ENCODE assay signal across 11 cellular contexts in genomic region chr14:20440882-20441281, GRCh38. TPM values are rescaled to one million over a fixed set of nuclear protein-coding genes. Genes with fewer than 3 reads are reported as not detected.
DNase-seq lines count a peak whose midpoint lies in the region; ATAC-seq and TF ChIP-seq lines count a peak whose summit lies in the region.
"Had no signal": no experiment of that assay in that cellular context is flagged by ENCODE, and none has a peak within 500 bp of the region (broad histone marks: within the 10 kb centered on the region; RNA-seq: fewer than 3 reads in every experiment).

No MANE protein-coding gene starts in this region.

- CTCF ChIA-PET in activated B cell treated with CpG ODN at 0.5 μM for 24 hours (lab: Charles Lee), result no interaction called here

- no peaks in the 10 kb centered on the region for H3K9me3 Mint-ChIP-seq in activated B cell treated with CpG ODN at 0.5 μM for 24 hours

- POLR2A ChIA-PET in activated B cell treated with CpG ODN at 0.5 μM for 24 hours (lab: Charles Lee), result interaction anchor here (0.6 to 1.6 kb wide), 2 partner anchors 14 to 22 kb away, joined by 3 to 8 read pairs; partner anchors contain the start of genes APEX1 and OSGEP

- H3K27ac Mint-ChIP-seq in activated B cell treated with CpG ODN at 0.5 μM for 24 hours, result peak overlapping the region; percentile 70

- no peak for TF ChIP-seq CTCF in activated B cell treated with CpG ODN at 0.5 μM for 24 hours (IDR thresholded peaks at IDR 0.05)

- ATAC-seq in HG02623 (IDR thresholded peaks at IDR 0.05; ENCODE audit: unreplicated experiment), result peak; percentile 72
- peak; percentile 71 for ATAC-seq in activated B cell treated with CpG ODN at 0.5 μM for 24 hours (ENCODE audit: low read depth)

- DNase-seq in GF-D8 (lab: John Stamatoyannopoulos, UW) (peak; percentile 33), activated B cell treated with CpG ODN at 0.5 μM for 24 hours (no peak), left kidney (ENCODE audit: low read depth, low spot score) (peak; percentile 53), DMS114 treated with DMSO at 0.1 percent for 48 hours (lab: John Stamatoyannopoulos, UW; ENCODE audit: unreplicated experiment) (no peak), NCI-H446 treated with DMSO at 0.1 percent for 48 hours (lab: John Stamatoyannopoulos, UW) (no peak), NCI-H526 treated with DMSO at 0.1 percent for 48 hours (lab: John Stamatoyannopoulos, UW) (no peak)
- no peak for DNase-seq in activated CD4-positive, CD25-positive, alpha-beta regulatory T cell (lab: John Stamatoyannopoulos, UW)
- DNase-seq: central memory CD4-positive, alpha-beta T cell; hypothalamus; NCI-H1930 had no signal

- no peaks in the 10 kb centered on the region for H3K36me3 Mint-ChIP-seq in activated B cell treated with CpG ODN at 0.5 μM for 24 hours (ENCODE audit: low read depth)

- H3K4me3 Mint-ChIP-seq in activated B cell treated with CpG ODN at 0.5 μM for 24 hours, result peak overlapping the region; percentile 28

- no peaks in the 10 kb centered on the region for H3K27me3 Mint-ChIP-seq in activated B cell treated with CpG ODN at 0.5 μM for 24 hours

- H3K4me1 Mint-ChIP-seq in activated B cell treated with CpG ODN at 0.5 μM for 24 hours, result peaks cover 52% of the 10 kb centered on the region

- intact Hi-C loops in activated B cell treated with CpG ODN at 0.5 μM for 24 hours (cut with micrococcal nuclease), result loop anchor here (1.0 to 2.0 kb wide), 2 partner anchors 14 to 28 kb away; partner anchors contain the start of gene TEP1

RNA-seq across cellular contexts. Expression of gene KLHL33, which starts 4.9 kb away (rescaled TPM):
- 0.42 and 0.53 TPM in 2 replicates for total RNA-seq in activated B cell treated with CpG ODN at 0.5 μM for 24 hours

RNA-seq across cellular contexts. Expression of gene OSGEP, which starts 13.7 kb away (rescaled TPM):
- total RNA-seq in activated B cell treated with CpG ODN at 0.5 μM for 24 hours, result 98.3 and 112 TPM in 2 replicates

RNA-seq across cellular contexts. Expression of gene APEX1, which starts 14.1 kb away (rescaled TPM):
- total RNA-seq in activated B cell treated with CpG ODN at 0.5 μM for 24 hours, result 215 and 231 TPM in 2 replicates

RNA-seq across cellular contexts. Expression of gene PIP4P1, which starts 20.4 kb away (rescaled TPM):
- 84.8 and 87.3 TPM in 2 replicates for total RNA-seq in activated B cell treated with CpG ODN at 0.5 μM for 24 hours

RNA-seq across cellular contexts. Expression of gene TEP1, which starts 27.6 kb away (rescaled TPM):
- 99.0 and 120 TPM in 2 replicates for total RNA-seq in activated B cell treated with CpG ODN at 0.5 μM for 24 hours

Comparison
In these comparisons a context has a peak if more than half of its experiments do, and no peak if none do; other contexts are left out.
1. DNase-seq: peak in GF-D8 (single experiment) and left kidney (single experiment); none in activated B cell treated with CpG ODN at 0.5 μM for 24 hours (single experiment), DMS114 treated with DMSO at 0.1 percent for 48 hours (single experiment), NCI-H446 treated with DMSO at 0.1 percent for 48 hours (single experiment), activated CD4-positive, CD25-positive, alpha-beta regulatory T cell (0 of 4) and NCI-H526 treated with DMSO at 0.1 percent for 48 hours (single experiment).